7 cellular contexts compared by ENCODE assay signal in the genomic region with DNA sequence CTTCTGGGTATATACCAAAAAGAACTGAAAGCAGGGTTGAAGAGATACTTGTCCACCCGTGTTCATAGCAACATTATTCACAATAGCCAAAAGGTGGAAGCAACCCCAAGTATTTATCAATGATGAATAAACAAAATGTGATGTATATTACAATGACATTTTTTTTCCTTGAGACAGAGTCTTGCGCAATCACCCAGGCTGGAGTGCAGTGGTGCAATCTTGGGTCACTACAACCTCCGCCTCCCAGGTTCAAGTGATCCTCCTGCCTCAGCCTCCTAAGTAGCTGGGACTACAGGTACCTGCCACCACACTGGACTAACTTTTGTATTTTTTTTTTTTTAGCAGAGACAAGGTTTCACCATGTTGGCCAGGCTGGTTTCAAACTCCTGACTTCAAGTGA. TPM values are rescaled to one million over a fixed set of nuclear protein-coding genes. Genes with fewer than 3 reads are reported as not detected.
DNase-seq lines count a peak whose midpoint lies in the region; ATAC-seq, FAIRE-seq and TF ChIP-seq lines count a peak whose summit lies in the region.
"Not testable (repeated sequence)": the region's sequence is repeated elsewhere in the genome, so short reads cannot be mapped to it uniquely, and the experiment has no call there.

No MANE protein-coding gene starts in this region.

- not testable (repeated sequence) for H4K12ac ChIP-seq in trophoblast cell (ENCODE audit: low read depth, low read length)

- H3K9me3 ChIP-seq in CD8-positive, alpha-beta T cell (ENCODE audit: low read length); HCT116 (ENCODE audit: control insufficient read depth in 1 of 2, insufficient read depth in 1 of 2, low read depth in 1 of 2, low read length in 2 of 2); K562 (replicated peaks; ENCODE audit: control insufficient read depth, insufficient read depth, low read depth, low read length); trophoblast cell (ENCODE audit: insufficient read depth, low read depth, low read length): not testable (repeated sequence)

- H3K79me1 ChIP-seq in trophoblast cell (ENCODE audit: low read length) = not testable (repeated sequence)

- H3K9me3 Mint-ChIP-seq in CD8-positive, alpha-beta T cell; activated CD8-positive, alpha-beta T cell treated with anti-CD3 and anti-CD28 coated beads for 36 hours: not testable (repeated sequence)

- not testable (repeated sequence) for H3K14ac ChIP-seq in trophoblast cell (ENCODE audit: low read length)

- peaks cover 33% of the 10 kb centered on the region for H3K4me1 Mint-ChIP-seq in CD8-positive, alpha-beta T cell (ENCODE audit: low read depth)
- peaks cover 23% of the 10 kb centered on the region for H3K4me1 Mint-ChIP-seq in activated CD8-positive, alpha-beta T cell treated with anti-CD3 and anti-CD28 coated beads for 36 hours (ENCODE audit: low read depth)

- H3K9me1 ChIP-seq in K562 (ENCODE audit: control insufficient read depth, insufficient read depth, low read length) = not testable (repeated sequence)

- POLR2A ChIA-PET in CD8-positive, alpha-beta T cell (lab: Charles Lee); HCT116 (lab: Charles Lee); activated CD8-positive, alpha-beta T cell treated with anti-CD3 and anti-CD28 coated beads for 36 hours (lab: Charles Lee); K562 (lab: Yijun Ruan, JAX): not testable (repeated sequence)

- not testable (repeated sequence) for H4K20me1 ChIP-seq in HCT116 (ENCODE audit: insufficient read depth); K562 (replicated peaks; ENCODE audit: control insufficient read depth, insufficient read depth, low read length)

- TF ChIP-seq RAD21 in HCT116 (IDR thresholded peaks at IDR 0.05; ENCODE audit: low read depth); K562 (CRISPR knock-in tag; conservative IDR thresholded peaks at IDR 0.05 in 1 of 2, IDR thresholded peaks at IDR 0.05 in 1 of 2): not testable (repeated sequence)

- not testable (repeated sequence) for ATAC-seq in CD8-positive, alpha-beta T cell; HCT116; activated CD8-positive, alpha-beta T cell treated with anti-CD3 and anti-CD28 coated beads for 36 hours; K562

- H2AFZ ChIP-seq in HCT116 (ENCODE audit: low read depth, low read length, poor library complexity, severe bottlenecking); K562 (ENCODE audit: low read depth, low read length); trophoblast cell (ENCODE audit: insufficient read depth, low read length, poor library complexity): not testable (repeated sequence)

- H2BK5ac ChIP-seq in trophoblast cell (ENCODE audit: low read depth, low read length, poor library complexity) = not testable (repeated sequence)

- not testable (repeated sequence) for H3K4me3 Mint-ChIP-seq in CD8-positive, alpha-beta T cell; activated CD8-positive, alpha-beta T cell treated with anti-CD3 and anti-CD28 coated beads for 36 hours

- peak overlapping the region; percentile 5 for H3K27ac Mint-ChIP-seq in CD8-positive, alpha-beta T cell
- peak overlapping the region; percentile 30 for H3K27ac Mint-ChIP-seq in activated CD8-positive, alpha-beta T cell treated with anti-CD3 and anti-CD28 coated beads for 36 hours

- DNase-seq in CD8-positive, alpha-beta T cell; HCT116 (ENCODE audit: low read depth, low spot score); activated CD8-positive, alpha-beta T cell treated with anti-CD3 and anti-CD28 coated beads for 36 hours; K562 (ENCODE audit: extremely low read depth in 1 of 4, low spot score in 3 of 4): not testable (repeated sequence)
- DNase-seq in MV-4-11 (lab: John Stamatoyannopoulos, UW) (peak; percentile 34), epithelial cell of esophagus (ENCODE audit: low read depth) (peak; percentile 48), trophoblast cell (peak; percentile 37 to 64)

- not testable (repeated sequence) for TF ChIP-seq EP300 in K562 (IDR thresholded peaks at IDR 0.05; ENCODE audit: low read length)

- H3K79me2 ChIP-seq in HCT116 (ENCODE audit: insufficient read depth, low read length); K562 (ENCODE audit: control insufficient read depth, insufficient read depth, low read length); trophoblast cell (ENCODE audit: control insufficient read depth, insufficient read depth, low read length, poor library complexity): not testable (repeated sequence)

- not testable (repeated sequence) for H2AK5ac ChIP-seq in trophoblast cell (ENCODE audit: low read length)

- H3K4me3 ChIP-seq in CD8-positive, alpha-beta T cell (ENCODE audit: low read depth, low read length); HCT116 (replicated peaks in 1 of 2; ENCODE audit: low read depth in 1 of 2, low read length in 2 of 2); K562; epithelial cell of esophagus (ENCODE audit: low read length); trophoblast cell (ENCODE audit: low read depth, low read length): not testable (repeated sequence)

- WGBS in K562 (ENCODE audit: insufficient coverage, low coverage, missing lambda C conversion rate) = 83% methylated on average over 3 of the region's 3 CpGs
- WGBS in trophoblast cell (ENCODE audit: extremely low coverage, insufficient coverage, insufficient read length) = no CpG with 5 or more reads among the region's 3 CpGs

- not testable (repeated sequence) for H2BK120ac ChIP-seq in trophoblast cell (ENCODE audit: insufficient read depth, low read length, poor library complexity)

- not testable (repeated sequence) for H4K91ac ChIP-seq in trophoblast cell (ENCODE audit: low read depth, low read length)

- peaks cover 24% of the 10 kb centered on the region for H3K36me3 Mint-ChIP-seq in CD8-positive, alpha-beta T cell
- H3K36me3 Mint-ChIP-seq in activated CD8-positive, alpha-beta T cell treated with anti-CD3 and anti-CD28 coated beads for 36 hours (ENCODE audit: low read depth) = not testable (repeated sequence)

- not testable (repeated sequence) for H4K8ac ChIP-seq in trophoblast cell (ENCODE audit: low read depth, low read length)

- H3K27me3 ChIP-seq in CD8-positive, alpha-beta T cell (ENCODE audit: insufficient read depth, low read length); HCT116 (ENCODE audit: insufficient read depth, low read length); K562 (ENCODE audit: control insufficient read depth in 2 of 2, insufficient read depth in 2 of 2, low read length in 2 of 2); trophoblast cell (ENCODE audit: insufficient read depth, low read length): not testable (repeated sequence)

- H3K18ac ChIP-seq in trophoblast cell (ENCODE audit: low read length) = not testable (repeated sequence)

- not testable (repeated sequence) for H3K4ac ChIP-seq in trophoblast cell (ENCODE audit: low read depth, low read length)

- not testable (repeated sequence) for H3K27ac ChIP-seq in CD8-positive, alpha-beta T cell (ENCODE audit: low read depth, low read length); HCT116 (ENCODE audit: low read depth, low read length); K562 (ENCODE audit: extremely low read depth, low read depth, low read length); trophoblast cell (ENCODE audit: low read depth, low read length)

- not testable (repeated sequence) for TF ChIP-seq POLR2A in HCT116 (IDR thresholded peaks at IDR 0.05; ENCODE audit: borderline replicate concordance, extremely low read depth, insufficient read depth, insufficient read length); K562 (conservative IDR thresholded peaks at IDR 0.05)

- not testable (repeated sequence) for H3K9ac ChIP-seq in HCT116 (ENCODE audit: low read length); K562 (ENCODE audit: insufficient read depth in 1 of 2, low read depth in 2 of 2, low read length in 2 of 2); trophoblast cell (ENCODE audit: low read length)

- not testable (repeated sequence) for FAIRE-seq in K562 (lab: Jason Lieb, UNC)

- TF ChIP-seq CTCF in CD8-positive, alpha-beta T cell (IDR thresholded peaks at IDR 0.05); HCT116 (IDR thresholded peaks at IDR 0.05 in 2 of 3, conservative IDR thresholded peaks at IDR 0.05 in 1 of 3; ENCODE audit: borderline replicate concordance in 1 of 3, insufficient read depth in 1 of 3, low read depth in 2 of 3, low read length in 2 of 3); activated CD8-positive, alpha-beta T cell treated with anti-CD3 and anti-CD28 coated beads for 36 hours (IDR thresholded peaks at IDR 0.05); K562 (IDR thresholded peaks at IDR 0.05 in 2 of 3, conservative IDR thresholded peaks at IDR 0.05 in 1 of 3; ENCODE audit: insufficient read depth in 2 of 3, low read depth in 1 of 3, low read length in 3 of 3); epithelial cell of esophagus (IDR thresholded peaks at IDR 0.05; ENCODE audit: insufficient read depth, low read depth, low read length, missing control alignments): not testable (repeated sequence)

- H3K9me2 ChIP-seq in HCT116 (ENCODE audit: insufficient read depth) = not testable (repeated sequence)

- not testable (repeated sequence) for H3K27me3 Mint-ChIP-seq in CD8-positive, alpha-beta T cell (ENCODE audit: low read depth); activated CD8-positive, alpha-beta T cell treated with anti-CD3 and anti-CD28 coated beads for 36 hours

- not testable (repeated sequence) for H3K23ac ChIP-seq in trophoblast cell (ENCODE audit: low read length)

- CTCF ChIA-PET in CD8-positive, alpha-beta T cell (lab: Charles Lee) = interaction anchor here (0.8 kb wide), 1 partner anchor 145 kb away, joined by 3 read pairs; no protein-coding TSS in a partner anchor
- CTCF ChIA-PET in HCT116 (lab: Charles Lee); K562 (lab: Yijun Ruan, JAX; ENCODE audit: low intra/inter-chr PET ratio): not testable (repeated sequence)
- CTCF ChIA-PET in activated CD8-positive, alpha-beta T cell treated with anti-CD3 and anti-CD28 coated beads for 36 hours (lab: Charles Lee) = interaction anchor here (0.7 kb wide), 1 partner anchor 11 kb away, joined by 3 read pairs; no protein-coding TSS in a partner anchor

- not testable (repeated sequence) for H3K4me1 ChIP-seq in CD8-positive, alpha-beta T cell (ENCODE audit: insufficient read depth, low read length); HCT116 (ENCODE audit: control insufficient read depth in 1 of 2, insufficient read depth in 2 of 2, low read length in 2 of 2); K562 (replicated peaks in 1 of 2; ENCODE audit: control insufficient read depth in 2 of 2, insufficient read depth in 2 of 2, low read length in 2 of 2); trophoblast cell (ENCODE audit: control insufficient read depth in 1 of 2, insufficient read depth in 2 of 2, low read length in 2 of 2)

- in situ Hi-C loops in K562 (cut with MboI) = loop anchor here (25.0 kb wide), 1 partner anchor 326 kb away; no protein-coding TSS in a partner anchor

- not testable (repeated sequence) for H3K4me2 ChIP-seq in HCT116 (ENCODE audit: low read length); K562 (ENCODE audit: insufficient read depth, low read length); trophoblast cell (ENCODE audit: low read length)

- not testable (repeated sequence) for H2BK12ac ChIP-seq in trophoblast cell (ENCODE audit: low read length)

- BruUV-seq in HCT116 (replicated peaks; lab: Mats Ljungman, UMichigan); K562 (replicated peaks; lab: Mats Ljungman, UMichigan): not testable (repeated sequence)

- intact Hi-C loops in CD8-positive, alpha-beta T cell (cut with DNase I, micrococcal nuclease); HCT116 (cut with micrococcal nuclease); activated CD8-positive, alpha-beta T cell treated with anti-CD3 and anti-CD28 coated beads for 36 hours (cut with micrococcal nuclease); K562 (cut with micrococcal nuclease): not testable (repeated sequence)

- RAD21 ChIA-PET in HCT116 (lab: Charles Lee; ENCODE audit: low non-redundant PET in 1 of 2, low total read pairs in 2 of 2, uncharacterized antibody in 2 of 2, unreplicated experiment in 2 of 2) = not testable (repeated sequence)

- not testable (repeated sequence) for H3K36me3 ChIP-seq in CD8-positive, alpha-beta T cell (ENCODE audit: insufficient read depth, low read length); HCT116 (ENCODE audit: control insufficient read depth in 1 of 2, insufficient read depth in 2 of 2, low read length in 2 of 2); K562 (ENCODE audit: control insufficient read depth, insufficient read depth, low read length); trophoblast cell (ENCODE audit: control insufficient read depth in 1 of 2, insufficient read depth in 2 of 2, low read length in 2 of 2)

RNA-seq across cellular contexts. Expression of a gene that starts 11.3 kb away (rescaled TPM):
- 100 to 1,000 TPM; 111 to 116 TPM for total RNA-seq in CD8-positive, alpha-beta T cell
- total RNA-seq in HCT116 (2021; ENCODE audit: unreplicated experiment) = 18.1 TPM
- polyA plus RNA-seq in HCT116 (2012) = 9.8 and 15.3 TPM in 2 replicates
- total RNA-seq in activated CD8-positive, alpha-beta T cell treated with anti-CD3 and anti-CD28 coated beads for 36 hours = 10 to 100 TPM; 33.7 to 36.4 TPM
- 17.6 and 18.1 TPM in 2 replicates for total RNA-seq in K562 (2011; cell fraction: chromatin; rRNA removed; ENCODE audit: low replicate concordance)
- 4.7 and 6.3 TPM in 2 replicates for total RNA-seq in K562 (2011; cell fraction: nucleolus; rRNA removed)
- 13.0 and 20.2 TPM in 2 replicates for total RNA-seq in K562 (2011; cell fraction: nucleoplasm; rRNA removed)
- total RNA-seq in K562 (2014; rRNA removed) = 2.9 and 3.1 TPM in 2 replicates
- total RNA-seq in K562 (2014; rRNA removed; fragmentation: Illumina TruSeq; extraction: Trizol) = 5.4 and 6.4 TPM in 2 replicates
- total RNA-seq in K562 (2015; rRNA removed; fragmentation: Illumina TruSeq; extraction: Trizol) = 4.5 and 4.9 TPM in 2 replicates
- 8.9 and 9.8 TPM in 2 replicates for total RNA-seq in K562 (2021)
- polyA plus RNA-seq in K562 (2011; rRNA removed) = 8.5 and 10.4 TPM in 2 replicates
- 9.3 and 10.5 TPM in 2 replicates for polyA plus RNA-seq in K562 (2011; cell fraction: cytosol; rRNA removed)
- polyA plus RNA-seq in K562 (2011; cell fraction: nucleus; rRNA removed) = 12.8 and 16.8 TPM in 2 replicates
- polyA plus RNA-seq in K562 (2012) = 3.9 TPM in 2 replicates
- polyA plus RNA-seq in K562 (2014; fragmentation: Illumina TruSeq; extraction: Trizol) = 6.7 TPM in 2 replicates
- 1 to 10 TPM; 1.6 to 2.7 TPM for polyA plus RNA-seq in K562 (2014; fragmentation: Nextera tagmentation; extraction: Ambion mirVana)
- 3.4 and 4.7 TPM in 2 replicates for polyA plus RNA-seq in K562 (2014; rRNA removed)
- polyA minus RNA-seq in K562 (2011; rRNA and poly(A)+ RNA removed) = 18.1 and 18.3 TPM in 2 replicates
- polyA minus RNA-seq in K562 (2011; cell fraction: cytosol; rRNA and poly(A)+ RNA removed) = 6.6 and 7.7 TPM in 2 replicates
- polyA minus RNA-seq in K562 (2011; cell fraction: nucleus; rRNA and poly(A)+ RNA removed) = 6.1 and 9.7 TPM in 2 replicates
- polyA plus RNA-seq in trophoblast cell (2013) = 61.8 and 63.0 TPM in 2 replicates
